15 cellular contexts compared by ENCODE assay signal in the genomic region with DNA sequence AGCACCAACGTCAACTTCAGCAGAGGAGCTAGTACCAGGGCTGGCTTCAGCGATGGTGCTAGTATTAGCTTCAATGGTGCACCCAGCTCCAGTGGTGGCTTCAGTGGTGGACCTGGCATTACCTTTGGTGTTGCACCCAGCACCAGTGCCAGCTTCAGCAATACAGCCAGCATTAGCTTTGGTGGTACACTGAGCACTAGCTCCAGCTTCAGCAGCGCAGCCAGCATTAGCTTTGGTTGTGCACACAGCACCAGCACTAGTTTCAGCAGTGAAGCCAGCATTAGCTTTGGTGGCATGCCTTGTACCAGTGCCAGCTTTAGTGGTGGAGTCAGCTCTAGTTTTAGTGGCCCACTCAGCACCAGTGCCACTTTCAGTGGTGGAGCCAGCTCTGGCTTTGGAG. TPM values are rescaled to one million over a fixed set of nuclear protein-coding genes. Genes with fewer than 3 reads are reported as not detected.
DNase-seq lines count a peak whose midpoint lies in the region; ATAC-seq lines count a peak whose summit lies in the region.
"Had no signal": no experiment of that assay in that cellular context is flagged by ENCODE, and none has a peak within 500 bp of the region (broad histone marks: within the 10 kb centered on the region; RNA-seq: fewer than 3 reads in every experiment).

No MANE protein-coding gene starts in this region.

- H3K36me3 ChIP-seq in H7 (replicated peaks; ENCODE audit: control insufficient read depth, insufficient read depth, low read length) = peaks cover 27% of the 10 kb centered on the region
- H3K36me3 ChIP-seq: BLaER1 treated with 17β-estradiol and CSF1 and Interleukin-3, amounts not matched to agents 10 nM and 100 nM had no signal

- H3K4me3 ChIP-seq in H7 (ENCODE audit: insufficient read depth, low read depth, low read length) = no peak overlapping the region
- H3K4me3 ChIP-seq: A549; BLaER1 treated with 17β-estradiol and CSF1 and Interleukin-3, amounts not matched to agents 10 nM and 100 nM had no signal

- H3K27me3 ChIP-seq in H7 (ENCODE audit: control insufficient read depth, insufficient read depth, low read length) = no peaks in the 10 kb centered on the region

- peak; percentile 1 for DNase-seq in H7
- DNase-seq in ecto neural progenitor cell (ENCODE audit: low spot score) = peak; percentile 23
- no peak for DNase-seq in left lobe of liver (ENCODE audit: low spot score)
- DNase-seq in activated CD8-positive, alpha-beta memory T cell treated with anti-CD3 and anti-CD28 coated beads, Interleukin-2, amount 50 U/mL, for 48 hours = no peak
- DNase-seq: AML-193; Caco-2; Calu3; CD4-positive, alpha-beta T cell; CD8-positive, alpha-beta T cell; DMS79 treated with DMSO at 0.1 percent for 48 hours; GF-D8 had no signal

- ATAC-seq in left lobe of liver (peak; percentile 11), GM21381 (IDR thresholded peaks at IDR 0.05; ENCODE audit: unreplicated experiment) (no peak), HG03520 (IDR thresholded peaks at IDR 0.05; ENCODE audit: unreplicated experiment) (no peak)
- ATAC-seq: A549; CD8-positive, alpha-beta T cell had no signal

RNA-seq across cellular contexts. Expression of a gene that starts 8.3 kb away (rescaled TPM):
- total RNA-seq in H7 (2014; rRNA removed; shearing (Covaris generic)) = 49.8 and 53.7 TPM in 2 replicates
- 0.70 TPM for total RNA-seq in left lobe of liver
- total RNA-seq: Caco-2, Calu3 had no signal

Comparison
In these comparisons a context has a peak if more than half of its experiments do, and no peak if none do; other contexts are left out.
1. DNase-seq: peak in H7 (single experiment) and ecto neural progenitor cell (single experiment); none in left lobe of liver (single experiment) and activated CD8-positive, alpha-beta memory T cell treated with anti-CD3 and anti-CD28 coated beads, Interleukin-2, amount 50 U/mL, for 48 hours (single experiment).
2. RNA of a gene that starts 8.3 kb away (total RNA-seq): 49.8 to 53.7 TPM in H7; 0.70 TPM in left lobe of liver (single experiment); every median in the first group is over 10 times any median in the second.